Comparison of ENCODE assay signal across 1 cellular context in the genomic region with DNA sequence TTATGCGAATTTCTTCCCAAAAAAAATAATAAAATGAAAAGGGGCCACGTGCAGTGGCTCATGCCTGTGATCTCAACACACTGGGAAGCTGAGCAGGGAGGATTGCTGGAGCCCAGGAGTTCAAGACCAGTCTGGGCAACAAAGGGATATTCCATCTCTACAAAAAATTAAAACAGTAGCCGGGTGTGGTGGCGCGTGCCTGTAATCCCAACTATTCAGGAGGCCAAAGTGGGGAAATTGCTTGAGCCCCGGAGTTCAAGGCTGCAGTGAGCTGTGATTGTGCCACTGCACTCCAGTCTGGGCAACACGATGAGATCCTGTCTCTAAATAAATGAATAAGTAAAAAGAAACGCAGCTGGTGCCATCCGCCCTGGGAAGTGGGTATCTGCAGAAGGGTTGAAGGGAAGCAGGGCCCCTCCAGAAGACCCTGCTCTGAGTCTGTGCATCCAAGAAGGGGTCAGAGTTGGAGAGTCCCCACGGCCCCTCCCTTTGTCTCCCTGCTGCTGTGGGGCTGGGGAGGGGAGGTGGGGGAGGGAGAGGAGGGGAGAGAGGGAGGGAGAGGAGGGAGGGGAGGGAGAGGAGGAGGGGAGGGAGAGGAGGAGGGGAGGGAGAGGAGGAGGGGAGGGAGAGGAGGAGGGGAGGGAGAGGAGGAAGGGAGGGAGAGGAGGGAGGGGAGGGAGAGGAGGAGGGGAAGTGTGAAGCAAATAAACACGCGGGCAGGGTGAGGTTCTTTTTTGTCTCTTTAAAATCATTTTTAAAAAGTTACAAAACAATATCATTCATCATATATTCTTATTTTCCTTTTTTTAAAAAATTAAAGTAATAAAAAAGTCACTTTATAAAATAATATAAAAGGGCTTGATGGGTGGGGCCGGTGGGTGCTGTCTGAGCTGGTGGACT.
TF ChIP-seq lines count a peak whose summit lies in the region.

No MANE protein-coding gene starts in this region.

TF ChIP-seq in HepG2, 621 proteins besides CTCF, POLR2A, EP300 and RAD21 (continued from another document and continues in another):
- TF ChIP-seq, protein P1, sequence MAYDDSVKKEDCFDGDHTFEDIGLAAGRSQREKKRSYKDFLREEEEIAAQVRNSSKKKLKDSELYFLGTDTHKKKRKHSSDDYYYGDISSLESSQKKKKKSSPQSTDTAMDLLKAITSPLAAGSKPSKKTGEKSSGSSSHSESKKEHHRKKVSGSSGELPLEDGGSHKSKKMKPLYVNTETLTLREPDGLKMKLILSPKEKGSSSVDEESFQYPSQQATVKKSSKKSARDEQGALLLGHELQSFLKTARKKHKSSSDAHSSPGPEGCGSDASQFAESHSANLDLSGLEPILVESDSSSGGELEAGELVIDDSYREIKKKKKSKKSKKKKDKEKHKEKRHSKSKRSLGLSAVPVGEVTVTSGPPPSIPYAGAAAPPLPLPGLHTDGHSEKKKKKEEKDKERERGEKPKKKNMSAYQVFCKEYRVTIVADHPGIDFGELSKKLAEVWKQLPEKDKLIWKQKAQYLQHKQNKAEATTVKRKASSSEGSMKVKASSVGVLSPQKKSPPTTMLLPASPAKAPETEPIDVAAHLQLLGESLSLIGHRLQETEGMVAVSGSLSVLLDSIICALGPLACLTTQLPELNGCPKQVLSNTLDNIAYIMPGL (CRISPR knock-in tag; IDR thresholded peaks at IDR 0.05; ENCODE audit: borderline replicate concordance in 1 of 2, low read depth in 1 of 2) = no peak
- TF ChIP-seq CHD2 (IDR thresholded peaks at IDR 0.05; ENCODE audit: low read depth, low read length) (no peak), SRSF4 (IDR thresholded peaks at IDR 0.05; ENCODE audit: low read depth, low read length, poor library complexity, severe bottlenecking) (peak; percentile 43), XRCC5 (optimal IDR thresholded peaks at IDR 0.05; ENCODE audit: low read length) (no peak), HNRNPUL1 (IDR thresholded peaks at IDR 0.05; ENCODE audit: low read depth, low read length) (no peak), TEAD2 (CRISPR knock-in tag; IDR thresholded peaks at IDR 0.05) (no peak), KLF12 (CRISPR knock-in tag; IDR thresholded peaks at IDR 0.05; ENCODE audit: borderline replicate concordance) (no peak), SOX5 (CRISPR knock-in tag; IDR thresholded peaks at IDR 0.05; ENCODE audit: borderline replicate concordance) (peak; percentile 14; the same call in 1 of the 2 replicates), ZNF143 (CRISPR knock-in tag; IDR thresholded peaks at IDR 0.05) (no peak), STAG1 (CRISPR knock-in tag; IDR thresholded peaks at IDR 0.05) (no peak), ATAD3A (CRISPR knock-in tag; IDR thresholded peaks at IDR 0.05) (no peak), HDAC1 (CRISPR knock-in tag; IDR thresholded peaks at IDR 0.05) (no peak), PCBP1 (IDR thresholded peaks at IDR 0.05; ENCODE audit: borderline replicate concordance, low read depth, low read length) (peak; percentile 99), ZSCAN21 (CRISPR knock-in tag; IDR thresholded peaks at IDR 0.05; ENCODE audit: borderline replicate concordance) (no peak), ZFP90 (CRISPR knock-in tag; IDR thresholded peaks at IDR 0.05; ENCODE audit: borderline replicate concordance) (no peak), ZFP1 (CRISPR knock-in tag; IDR thresholded peaks at IDR 0.05) (no peak), REL (CRISPR knock-in tag; conservative IDR thresholded peaks at IDR 0.05) (no peak), KDM6A (CRISPR knock-in tag; IDR thresholded peaks at IDR 0.05; ENCODE audit: low read depth) (no peak), ZNF30 (CRISPR knock-in tag; IDR thresholded peaks at IDR 0.05) (no peak), SPEN (CRISPR knock-in tag; IDR thresholded peaks at IDR 0.05; ENCODE audit: low read depth) (no peak), ZNF878 (CRISPR knock-in tag; IDR thresholded peaks at IDR 0.05) (no peak), HMG20B (CRISPR knock-in tag; conservative IDR thresholded peaks at IDR 0.05) (0 out of 2 replicates have a peak, but pooled peaks have one; percentile 37), IRF2 (CRISPR knock-in tag; IDR thresholded peaks at IDR 0.05) (no peak), ZNF879 (CRISPR knock-in tag; IDR thresholded peaks at IDR 0.05) (no peak), ZFP82 (CRISPR knock-in tag; IDR thresholded peaks at IDR 0.05; ENCODE audit: borderline replicate concordance) (no peak), MLLT10 (CRISPR knock-in tag; IDR thresholded peaks at IDR 0.05) (no peak), TBX3 (IDR thresholded peaks at IDR 0.05; ENCODE audit: borderline replicate concordance) (no peak), ZNF7 (CRISPR knock-in tag; IDR thresholded peaks at IDR 0.05) (no peak), HOXA3 (CRISPR knock-in tag; IDR thresholded peaks at IDR 0.05) (no peak), NCOA2 (CRISPR knock-in tag; IDR thresholded peaks at IDR 0.05) (peak; percentile 28; the same call in 1 of the 2 replicates), ZNF264 (CRISPR knock-in tag; IDR thresholded peaks at IDR 0.05) (no peak), NFE2 (CRISPR knock-in tag; IDR thresholded peaks at IDR 0.05) (no peak), FOXA1 (IDR thresholded peaks at IDR 0.05) (no peak), FOXA1 (CRISPR knock-in tag; IDR thresholded peaks at IDR 0.05) (no peak), PCBP2 (optimal IDR thresholded peaks at IDR 0.05; ENCODE audit: low read depth, low read length, poor library complexity, severe bottlenecking) (peak; percentile 95), ZNF530 (CRISPR knock-in tag; IDR thresholded peaks at IDR 0.05; ENCODE audit: low read depth) (no peak), RNF2 (conservative IDR thresholded peaks at IDR 0.05; ENCODE audit: low read depth) (no peak), NFE2L2 (IDR thresholded peaks at IDR 0.05; ENCODE audit: low read length) (no peak)
- TF ChIP-seq, protein P2, sequence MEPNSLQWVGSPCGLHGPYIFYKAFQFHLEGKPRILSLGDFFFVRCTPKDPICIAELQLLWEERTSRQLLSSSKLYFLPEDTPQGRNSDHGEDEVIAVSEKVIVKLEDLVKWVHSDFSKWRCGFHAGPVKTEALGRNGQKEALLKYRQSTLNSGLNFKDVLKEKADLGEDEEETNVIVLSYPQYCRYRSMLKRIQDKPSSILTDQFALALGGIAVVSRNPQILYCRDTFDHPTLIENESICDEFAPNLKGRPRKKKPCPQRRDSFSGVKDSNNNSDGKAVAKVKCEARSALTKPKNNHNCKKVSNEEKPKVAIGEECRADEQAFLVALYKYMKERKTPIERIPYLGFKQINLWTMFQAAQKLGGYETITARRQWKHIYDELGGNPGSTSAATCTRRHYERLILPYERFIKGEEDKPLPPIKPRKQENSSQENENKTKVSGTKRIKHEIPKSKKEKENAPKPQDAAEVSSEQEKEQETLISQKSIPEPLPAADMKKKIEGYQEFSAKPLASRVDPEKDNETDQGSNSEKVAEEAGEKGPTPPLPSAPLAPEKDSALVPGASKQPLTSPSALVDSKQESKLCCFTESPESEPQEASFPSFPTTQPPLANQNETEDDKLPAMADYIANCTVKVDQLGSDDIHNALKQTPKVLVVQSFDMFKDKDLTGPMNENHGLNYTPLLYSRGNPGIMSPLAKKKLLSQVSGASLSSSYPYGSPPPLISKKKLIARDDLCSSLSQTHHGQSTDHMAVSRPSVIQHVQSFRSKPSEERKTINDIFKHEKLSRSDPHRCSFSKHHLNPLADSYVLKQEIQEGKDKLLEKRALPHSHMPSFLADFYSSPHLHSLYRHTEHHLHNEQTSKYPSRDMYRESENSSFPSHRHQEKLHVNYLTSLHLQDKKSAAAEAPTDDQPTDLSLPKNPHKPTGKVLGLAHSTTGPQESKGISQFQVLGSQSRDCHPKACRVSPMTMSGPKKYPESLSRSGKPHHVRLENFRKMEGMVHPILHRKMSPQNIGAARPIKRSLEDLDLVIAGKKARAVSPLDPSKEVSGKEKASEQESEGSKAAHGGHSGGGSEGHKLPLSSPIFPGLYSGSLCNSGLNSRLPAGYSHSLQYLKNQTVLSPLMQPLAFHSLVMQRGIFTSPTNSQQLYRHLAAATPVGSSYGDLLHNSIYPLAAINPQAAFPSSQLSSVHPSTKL (CRISPR knock-in tag; IDR thresholded peaks at IDR 0.05) = no peak
- TF ChIP-seq, protein P3, sequence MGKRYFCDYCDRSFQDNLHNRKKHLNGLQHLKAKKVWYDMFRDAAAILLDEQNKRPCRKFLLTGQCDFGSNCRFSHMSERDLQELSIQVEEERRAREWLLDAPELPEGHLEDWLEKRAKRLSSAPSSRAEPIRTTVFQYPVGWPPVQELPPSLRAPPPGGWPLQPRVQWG (CRISPR knock-in tag; IDR thresholded peaks at IDR 0.05; ENCODE audit: borderline replicate concordance, low read depth) = no peak
- TF ChIP-seq, protein P4, sequence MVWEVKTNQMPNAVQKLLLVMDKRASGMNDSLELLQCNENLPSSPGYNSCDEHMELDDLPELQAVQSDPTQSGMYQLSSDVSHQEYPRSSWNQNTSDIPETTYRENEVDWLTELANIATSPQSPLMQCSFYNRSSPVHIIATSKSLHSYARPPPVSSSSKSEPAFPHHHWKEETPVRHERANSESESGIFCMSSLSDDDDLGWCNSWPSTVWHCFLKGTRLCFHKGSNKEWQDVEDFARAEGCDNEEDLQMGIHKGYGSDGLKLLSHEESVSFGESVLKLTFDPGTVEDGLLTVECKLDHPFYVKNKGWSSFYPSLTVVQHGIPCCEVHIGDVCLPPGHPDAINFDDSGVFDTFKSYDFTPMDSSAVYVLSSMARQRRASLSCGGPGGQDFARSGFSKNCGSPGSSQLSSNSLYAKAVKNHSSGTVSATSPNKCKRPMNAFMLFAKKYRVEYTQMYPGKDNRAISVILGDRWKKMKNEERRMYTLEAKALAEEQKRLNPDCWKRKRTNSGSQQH (CRISPR knock-in tag; IDR thresholded peaks at IDR 0.05; ENCODE audit: low read depth) = no peak
- TF ChIP-seq, protein P5, sequence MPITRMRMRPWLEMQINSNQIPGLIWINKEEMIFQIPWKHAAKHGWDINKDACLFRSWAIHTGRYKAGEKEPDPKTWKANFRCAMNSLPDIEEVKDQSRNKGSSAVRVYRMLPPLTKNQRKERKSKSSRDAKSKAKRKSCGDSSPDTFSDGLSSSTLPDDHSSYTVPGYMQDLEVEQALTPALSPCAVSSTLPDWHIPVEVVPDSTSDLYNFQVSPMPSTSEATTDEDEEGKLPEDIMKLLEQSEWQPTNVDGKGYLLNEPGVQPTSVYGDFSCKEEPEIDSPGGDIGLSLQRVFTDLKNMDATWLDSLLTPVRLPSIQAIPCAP (CRISPR knock-in tag; IDR thresholded peaks at IDR 0.05; ENCODE audit: low read depth) = no peak
- TF ChIP-seq, protein P6, sequence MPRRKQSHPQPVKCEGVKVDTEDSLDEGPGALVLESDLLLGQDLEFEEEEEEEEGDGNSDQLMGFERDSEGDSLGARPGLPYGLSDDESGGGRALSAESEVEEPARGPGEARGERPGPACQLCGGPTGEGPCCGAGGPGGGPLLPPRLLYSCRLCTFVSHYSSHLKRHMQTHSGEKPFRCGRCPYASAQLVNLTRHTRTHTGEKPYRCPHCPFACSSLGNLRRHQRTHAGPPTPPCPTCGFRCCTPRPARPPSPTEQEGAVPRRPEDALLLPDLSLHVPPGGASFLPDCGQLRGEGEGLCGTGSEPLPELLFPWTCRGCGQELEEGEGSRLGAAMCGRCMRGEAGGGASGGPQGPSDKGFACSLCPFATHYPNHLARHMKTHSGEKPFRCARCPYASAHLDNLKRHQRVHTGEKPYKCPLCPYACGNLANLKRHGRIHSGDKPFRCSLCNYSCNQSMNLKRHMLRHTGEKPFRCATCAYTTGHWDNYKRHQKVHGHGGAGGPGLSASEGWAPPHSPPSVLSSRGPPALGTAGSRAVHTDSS (CRISPR knock-in tag; conservative IDR thresholded peaks at IDR 0.05) = no peak
- TF ChIP-seq, protein P7, sequence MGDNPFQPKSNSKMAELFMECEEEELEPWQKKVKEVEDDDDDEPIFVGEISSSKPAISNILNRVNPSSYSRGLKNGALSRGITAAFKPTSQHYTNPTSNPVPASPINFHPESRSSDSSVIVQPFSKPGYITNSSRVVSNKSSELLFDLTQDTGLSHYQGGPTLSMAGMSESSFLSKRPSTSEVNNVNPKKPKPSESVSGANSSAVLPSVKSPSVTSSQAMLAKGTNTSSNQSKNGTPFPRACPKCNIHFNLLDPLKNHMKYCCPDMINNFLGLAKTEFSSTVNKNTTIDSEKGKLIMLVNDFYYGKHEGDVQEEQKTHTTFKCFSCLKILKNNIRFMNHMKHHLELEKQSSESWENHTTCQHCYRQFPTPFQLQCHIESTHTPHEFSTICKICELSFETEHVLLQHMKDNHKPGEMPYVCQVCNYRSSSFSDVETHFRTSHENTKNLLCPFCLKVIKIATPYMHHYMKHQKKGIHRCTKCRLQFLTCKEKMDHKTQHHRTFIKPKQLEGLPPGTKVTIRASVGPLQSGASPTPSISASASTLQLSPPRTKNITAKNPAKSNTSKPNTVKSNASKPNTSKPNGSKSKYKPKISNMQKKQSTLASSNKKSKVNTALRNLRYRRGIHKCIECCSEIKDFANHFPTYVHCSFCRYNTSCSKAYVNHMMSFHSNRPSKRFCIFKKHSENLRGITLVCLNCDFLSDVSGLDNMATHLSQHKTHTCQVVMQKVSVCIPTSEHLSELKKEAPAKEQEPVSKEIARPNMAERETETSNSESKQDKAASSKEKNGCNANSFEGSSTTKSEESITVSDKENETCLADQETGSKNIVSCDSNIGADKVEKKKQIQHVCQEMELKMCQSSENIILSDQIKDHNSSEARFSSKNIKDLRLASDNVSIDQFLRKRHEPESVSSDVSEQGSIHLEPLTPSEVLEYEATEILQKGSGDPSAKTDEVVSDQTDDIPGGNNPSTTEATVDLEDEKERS (CRISPR knock-in tag; IDR thresholded peaks at IDR 0.05) = 0 out of 2 replicates have a peak, but pooled peaks have one; percentile 62
- TF ChIP-seq, protein P8, sequence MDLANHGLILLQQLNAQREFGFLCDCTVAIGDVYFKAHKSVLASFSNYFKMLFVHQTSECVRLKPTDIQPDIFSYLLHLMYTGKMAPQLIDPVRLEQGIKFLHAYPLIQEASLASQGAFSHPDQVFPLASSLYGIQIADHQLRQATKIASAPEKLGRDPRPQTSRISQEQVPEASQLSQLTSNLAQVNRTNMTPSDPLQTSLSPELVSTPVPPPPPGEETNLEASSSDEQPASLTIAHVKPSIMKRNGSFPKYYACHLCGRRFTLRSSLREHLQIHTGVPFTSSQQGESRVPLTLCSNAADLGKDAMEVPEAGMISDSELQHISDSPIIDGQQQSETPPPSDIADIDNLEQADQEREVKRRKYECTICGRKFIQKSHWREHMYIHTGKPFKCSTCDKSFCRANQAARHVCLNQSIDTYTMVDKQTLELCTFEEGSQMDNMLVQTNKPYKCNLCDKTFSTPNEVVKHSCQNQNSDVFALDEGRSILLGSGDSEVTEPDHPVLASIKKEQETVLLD (CRISPR knock-in tag; IDR thresholded peaks at IDR 0.05; ENCODE audit: low read depth) = no peak
- TF ChIP-seq, protein P9, sequence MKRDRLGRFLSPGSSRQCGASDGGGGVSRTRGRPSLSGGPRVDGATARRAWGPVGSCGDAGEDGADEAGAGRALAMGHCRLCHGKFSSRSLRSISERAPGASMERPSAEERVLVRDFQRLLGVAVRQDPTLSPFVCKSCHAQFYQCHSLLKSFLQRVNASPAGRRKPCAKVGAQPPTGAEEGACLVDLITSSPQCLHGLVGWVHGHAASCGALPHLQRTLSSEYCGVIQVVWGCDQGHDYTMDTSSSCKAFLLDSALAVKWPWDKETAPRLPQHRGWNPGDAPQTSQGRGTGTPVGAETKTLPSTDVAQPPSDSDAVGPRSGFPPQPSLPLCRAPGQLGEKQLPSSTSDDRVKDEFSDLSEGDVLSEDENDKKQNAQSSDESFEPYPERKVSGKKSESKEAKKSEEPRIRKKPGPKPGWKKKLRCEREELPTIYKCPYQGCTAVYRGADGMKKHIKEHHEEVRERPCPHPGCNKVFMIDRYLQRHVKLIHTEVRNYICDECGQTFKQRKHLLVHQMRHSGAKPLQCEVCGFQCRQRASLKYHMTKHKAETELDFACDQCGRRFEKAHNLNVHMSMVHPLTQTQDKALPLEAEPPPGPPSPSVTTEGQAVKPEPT (CRISPR knock-in tag; IDR thresholded peaks at IDR 0.05; ENCODE audit: low read depth) = no peak
- TF ChIP-seq, protein P10, sequence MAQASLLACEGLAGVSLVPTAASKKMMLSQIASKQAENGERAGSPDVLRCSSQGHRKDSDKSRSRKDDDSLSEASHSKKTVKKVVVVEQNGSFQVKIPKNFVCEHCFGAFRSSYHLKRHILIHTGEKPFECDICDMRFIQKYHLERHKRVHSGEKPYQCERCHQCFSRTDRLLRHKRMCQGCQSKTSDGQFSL (CRISPR knock-in tag; IDR thresholded peaks at IDR 0.05) = no peak
